In the genomic region with DNA sequence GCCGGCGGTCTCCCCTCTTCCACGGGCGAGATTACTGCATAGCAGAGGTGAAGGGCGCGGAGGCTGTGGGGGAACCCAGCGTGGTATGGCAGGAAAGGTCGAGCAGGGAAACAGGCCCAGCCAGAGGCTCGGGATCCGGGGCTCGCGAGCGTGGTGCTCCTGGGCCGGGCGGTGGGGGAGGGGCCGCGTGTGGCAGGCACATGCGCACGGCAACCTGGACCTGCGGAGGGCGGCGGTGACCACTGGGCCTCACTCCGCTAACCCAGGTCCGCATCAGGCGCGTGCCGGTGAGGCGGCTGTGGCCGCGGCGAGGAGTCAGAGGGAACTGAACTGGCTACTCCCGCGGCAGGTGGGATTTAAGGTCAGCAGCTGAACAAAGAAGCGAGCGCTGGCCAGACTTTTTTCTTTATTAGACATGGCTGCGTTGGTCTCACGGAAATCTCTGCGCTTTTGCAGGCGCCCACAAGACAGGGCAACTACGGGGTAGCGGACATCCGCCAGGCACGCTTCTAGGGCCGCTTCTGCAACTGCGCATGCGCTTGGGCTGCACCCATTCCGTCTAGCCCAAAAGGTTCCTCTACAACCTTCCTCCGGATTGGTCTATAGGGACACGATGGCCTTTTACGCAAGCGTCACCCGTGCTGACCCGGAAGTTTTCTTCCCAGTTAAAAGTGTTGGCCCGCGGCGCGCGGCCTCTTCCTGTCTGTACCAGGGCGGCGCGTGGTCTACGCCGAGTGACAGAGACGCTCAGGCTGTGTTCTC, we compare ENCODE assay signal across 8 cellular contexts. TPM values are rescaled to one million over a fixed set of nuclear protein-coding genes. Genes with fewer than 3 reads are reported as not detected.
DNase-seq lines count a peak whose midpoint lies in the region; ATAC-seq and TF ChIP-seq lines count a peak whose summit lies in the region.

TSS of gene RPS5 (plus strand) at position 694 of the 762 bp plus-strand sequence. CDS start 869 bp downstream, outside the sequence.

- no peak within 1 kb of the TSS for H2AFZ ChIP-seq in OCI-LY1 (ENCODE audit: low read length)

- peak within 1 kb of the TSS; percentile 96 for H3K4me2 ChIP-seq in OCI-LY1 (ENCODE audit: low read length)

- peak within 1 kb of the TSS; percentile 99 for H3K9ac ChIP-seq in HUES64 (ENCODE audit: low read depth, low read length)
- H3K9ac ChIP-seq in OCI-LY1 (ENCODE audit: low read length) = peak within 1 kb of the TSS; percentile 97

- H3K79me2 ChIP-seq in OCI-LY1 (ENCODE audit: insufficient read depth, low read length) = peaks cover 21% of the 10 kb centered on the region

- H3K4me1 ChIP-seq in HUES64 (ENCODE audit: insufficient read depth, low read length) (peaks cover 15% of the 10 kb centered on the region), OCI-LY1 (ENCODE audit: insufficient read depth, low read length, severe bottlenecking) (peaks cover 49% of the 10 kb centered on the region)

- H3K27ac Mint-ChIP-seq in Calu3 (ENCODE audit: unreplicated experiment) = peak within 1 kb of the TSS; percentile 99
- H3K27ac Mint-ChIP-seq in endothelial cell (ENCODE audit: unreplicated experiment) = peak within 1 kb of the TSS; percentile 95
- peak within 1 kb of the TSS; percentile 98 for H3K27ac Mint-ChIP-seq in mesothelial cell of epicardium

- H3K27me3 Mint-ChIP-seq in Calu3 (ENCODE audit: unreplicated experiment) = no peaks in the 10 kb centered on the region
- peaks cover 6% of the 10 kb centered on the region for H3K27me3 Mint-ChIP-seq in endothelial cell (ENCODE audit: unreplicated experiment)
- H3K27me3 Mint-ChIP-seq in mesothelial cell of epicardium (ENCODE audit: low read depth) = no peaks in the 10 kb centered on the region

- no peaks in the 10 kb centered on the region for H3K9me3 Mint-ChIP-seq in Calu3 (ENCODE audit: low read depth, unreplicated experiment)
- H3K9me3 Mint-ChIP-seq in endothelial cell (ENCODE audit: unreplicated experiment) = no peaks in the 10 kb centered on the region
- no peaks in the 10 kb centered on the region for H3K9me3 Mint-ChIP-seq in mesothelial cell of epicardium

- H3K9me3 ChIP-seq in HUES64 (ENCODE audit: insufficient read depth, low read depth, low read length) (no peaks in the 10 kb centered on the region), OCI-LY1 (ENCODE audit: low read length) (no peaks in the 10 kb centered on the region)

- intact Hi-C loops in Calu3 (cut with micrococcal nuclease; ENCODE audit: unreplicated experiment) = no loop called here

- CTCF ChIA-PET in Calu3 (lab: Charles Lee) = interaction anchor here (1.1 kb wide), 1 partner anchor 133 kb away, joined by 3 read pairs; the partner anchor contains the start of gene ZBTB45

- peaks cover 34% of the 10 kb centered on the region for H3K36me3 ChIP-seq in HUES64 (ENCODE audit: insufficient read depth, low read length)
- H3K36me3 ChIP-seq in OCI-LY1 (ENCODE audit: insufficient read depth, low read length) = peaks cover 42% of the 10 kb centered on the region

- H3K27me3 ChIP-seq in HUES64 (ENCODE audit: insufficient read depth, low read length) (no peaks in the 10 kb centered on the region), OCI-LY1 (ENCODE audit: insufficient read depth, low read length) (no peaks in the 10 kb centered on the region)

- peak within 1 kb of the TSS; percentile 100 for H3K27ac ChIP-seq in HUES64 (ENCODE audit: low read depth, low read length)
- peak within 1 kb of the TSS; percentile 88 for H3K27ac ChIP-seq in OCI-LY1 (ENCODE audit: low read depth, low read length, poor library complexity, severe bottlenecking)

- H3K9me2 ChIP-seq in OCI-LY1 (ENCODE audit: low read depth, low read length) = no peaks in the 10 kb centered on the region

- H3K4me3 ChIP-seq in HUES64 (ENCODE audit: low read length) (peak within 1 kb of the TSS; percentile 80), OCI-LY1 (ENCODE audit: low read depth, low read length, poor library complexity, severe bottlenecking) (peak within 1 kb of the TSS; percentile 98)

- H3K4me1 Mint-ChIP-seq in Calu3 (ENCODE audit: low read depth, unreplicated experiment) (peaks cover 43% of the 10 kb centered on the region), endothelial cell (ENCODE audit: unreplicated experiment) (peaks cover 20% of the 10 kb centered on the region), mesothelial cell of epicardium (peaks cover 24% of the 10 kb centered on the region)

- 0 out of 2 replicates have a peak, but pooled peaks cover 4% of the 10 kb centered on the region for H3F3A ChIP-seq in OCI-LY1 (ENCODE audit: insufficient read depth, low read length)

- peak; percentile 97 for DNase-seq in Calu3
- DNase-seq in activated CD8-positive, alpha-beta memory T cell treated with anti-CD3 and anti-CD28 coated beads, Interleukin-2, amount 50 U/mL, for 4 hours = peak; percentile 93
- DNase-seq in endothelial cell (ENCODE audit: low spot score) = peak; percentile 91
- DNase-seq in mesothelial cell of epicardium (ENCODE audit: low spot score in 2 of 2, unreplicated experiment in 2 of 2) = peak; percentile 82 to 91
- peak; percentile 90 to 93 for DNase-seq in stimulated activated CD8-positive, alpha-beta memory T cell treated with anti-CD3 and anti-CD28 coated beads, Interleukin-15, amount 100 ng/mL, for 48 hours (ENCODE audit: low read depth in 2 of 2)

- no peaks in the 10 kb centered on the region for H4K20me1 ChIP-seq in OCI-LY1 (ENCODE audit: insufficient read depth, low read length)

- BruUV-seq in Calu3 (replicated peaks; lab: Mats Ljungman, UMichigan) = TSS peak; percentile 82

- peak; percentile 86 for ATAC-seq in GM21447 (IDR thresholded peaks at IDR 0.05; ENCODE audit: unreplicated experiment)

- no peak for TF ChIP-seq CTCF in Calu3 (IDR thresholded peaks at IDR 0.05; ENCODE audit: unreplicated experiment)
- no peak for TF ChIP-seq CTCF in OCI-LY1 (IDR thresholded peaks at IDR 0.05; ENCODE audit: low read length)
- no peak for TF ChIP-seq CTCF in endothelial cell (IDR thresholded peaks at IDR 0.05; ENCODE audit: unreplicated experiment)
- TF ChIP-seq CTCF in mesothelial cell of epicardium (IDR thresholded peaks at IDR 0.05; ENCODE audit: unreplicated experiment) = no peak

- H3K4me3 Mint-ChIP-seq in Calu3 (ENCODE audit: low read depth, unreplicated experiment) (peak within 1 kb of the TSS; percentile 93), endothelial cell (ENCODE audit: unreplicated experiment) (peak within 1 kb of the TSS; percentile 97), mesothelial cell of epicardium (peak within 1 kb of the TSS; percentile 96)

- under 1% methylated on average over 63 of the region's 64 CpGs for WGBS in HUES64

- H3K36me3 Mint-ChIP-seq in Calu3 (ENCODE audit: insufficient read depth, unreplicated experiment) (peaks cover 87% of the 10 kb centered on the region), endothelial cell (ENCODE audit: low read depth, unreplicated experiment) (peaks cover 22% of the 10 kb centered on the region), mesothelial cell of epicardium (peaks cover 14% of the 10 kb centered on the region)

RNA-seq across cellular contexts. Expression of gene RPS5, which starts in this region (rescaled TPM):
- 971 and 1,079 TPM in 2 replicates for total RNA-seq in Calu3 (2022)
- polyA plus RNA-seq in HUES64 (2013, experiment 1 of 2) = 1,436 TPM
- polyA plus RNA-seq in HUES64 (2013, experiment 2 of 2) = 1,338 TPM
- 1,047 TPM for total RNA-seq in endothelial cell (ENCODE audit: unreplicated experiment)
- 985 to 1,018 TPM (median 1,016 TPM) in 3 replicates for total RNA-seq in mesothelial cell of epicardium

Comparison
In these comparisons a context has a peak if more than half of its experiments do, and no peak if none do; other contexts are left out.
1. Peak in every context shown above with its lines: DNase-seq, ATAC-seq, H3K4me3 ChIP-seq and H3K27ac ChIP-seq.